In genomic region chr6:111776236-111777189, GRCh38 we compare ENCODE assay signal across 12 cellular contexts.
DNase-seq lines count a peak whose midpoint lies in the region; ATAC-seq, FAIRE-seq and TF ChIP-seq lines count a peak whose summit lies in the region.
"Had no signal": no experiment of that assay in that cellular context is flagged by ENCODE, and none has a peak within 500 bp of the region (broad histone marks: within the 10 kb centered on the region; RNA-seq: fewer than 3 reads in every experiment).

No MANE protein-coding gene starts in this region.

- no peaks in the 10 kb centered on the region for H3K36me3 ChIP-seq in lower lobe of right lung
- H3K36me3 ChIP-seq in urinary bladder (ENCODE audit: insufficient read depth): no peaks in the 10 kb centered on the region
- H3K36me3 ChIP-seq: esophagus muscularis mucosa had no signal

- no peaks in the 10 kb centered on the region for H3K9me3 Mint-ChIP-seq in activated naive CD4-positive, alpha-beta T cell treated with anti-CD3 and anti-CD28 coated beads for 36 hours
- H3K9me3 Mint-ChIP-seq in activated CD4-positive, alpha-beta memory T cell treated with anti-CD3 and anti-CD28 coated beads for 36 hours: no peaks in the 10 kb centered on the region

- H3K4me3 ChIP-seq in lower lobe of right lung: no peak overlapping the region
- no peak overlapping the region for H3K4me3 ChIP-seq in urinary bladder (ENCODE audit: low read depth, low read length)
- H3K4me3 ChIP-seq: esophagus muscularis mucosa had no signal

- no peak for DNase-seq in activated naive CD4-positive, alpha-beta T cell treated with anti-CD3 and anti-CD28 coated beads for 36 hours
- no peak for DNase-seq in activated naive CD4-positive, alpha-beta T cell treated with Interleukin-2 at 50 U/mL for 16 hours
- no peak for DNase-seq in activated CD4-positive, alpha-beta memory T cell treated with anti-CD3 and anti-CD28 coated beads for 36 hours
- DNase-seq in lower lobe of right lung: no peak
- no peak for DNase-seq in posterior cingulate gyrus
- DNase-seq in GM12892 (ENCODE audit: insufficient read length): no peak
- DNase-seq: left ventricle myocardium superior had no signal

- intact Hi-C loops in activated naive CD4-positive, alpha-beta T cell treated with anti-CD3 and anti-CD28 coated beads for 36 hours (cut with micrococcal nuclease): loop anchor here (1.0 kb wide), 1 partner anchor 8 kb away; no protein-coding TSS in a partner anchor
- intact Hi-C loops in activated CD4-positive, alpha-beta memory T cell treated with anti-CD3 and anti-CD28 coated beads for 36 hours (cut with micrococcal nuclease): loop anchor here (1.0 kb wide), 1 partner anchor 16 kb away; no protein-coding TSS in a partner anchor
- intact Hi-C loops in lower lobe of right lung (cut with DNase I): no loop called here
- intact Hi-C loops in posterior cingulate gyrus (cut with DNase I): no loop called here

- no peaks in the 10 kb centered on the region for H3K27me3 Mint-ChIP-seq in activated naive CD4-positive, alpha-beta T cell treated with anti-CD3 and anti-CD28 coated beads for 36 hours (ENCODE audit: low read depth)
- no peaks in the 10 kb centered on the region for H3K27me3 Mint-ChIP-seq in activated CD4-positive, alpha-beta memory T cell treated with anti-CD3 and anti-CD28 coated beads for 36 hours

- no peak for FAIRE-seq in GM12892 (lab: Jason Lieb, UNC)

- H3K9me3 ChIP-seq in lower lobe of right lung: no peaks in the 10 kb centered on the region
- H3K9me3 ChIP-seq: BE2C, esophagus muscularis mucosa had no signal

- H3K4me1 Mint-ChIP-seq in activated naive CD4-positive, alpha-beta T cell treated with anti-CD3 and anti-CD28 coated beads for 36 hours (ENCODE audit: low read depth): peaks cover 88% of the 10 kb centered on the region
- peaks cover 90% of the 10 kb centered on the region for H3K4me1 Mint-ChIP-seq in activated CD4-positive, alpha-beta memory T cell treated with anti-CD3 and anti-CD28 coated beads for 36 hours (ENCODE audit: low read depth)

- H3K27me3 ChIP-seq in lower lobe of right lung (ENCODE audit: low read depth): no peaks in the 10 kb centered on the region
- H3K27me3 ChIP-seq: BE2C, esophagus muscularis mucosa had no signal

- 34% methylated on average over 7 of the region's 7 CpGs for WGBS in urinary bladder

- no peak for TF ChIP-seq POLR2A in GM12892 (IDR thresholded peaks at IDR 0.05; ENCODE audit: low read depth, low read length)

- CTCF ChIA-PET in activated naive CD4-positive, alpha-beta T cell treated with anti-CD3 and anti-CD28 coated beads for 36 hours (lab: Charles Lee): interaction anchor here (1.0 to 2.7 kb wide), 6 partner anchors 9 to 267 kb away, joined by 3 to 10 read pairs (median 4); no protein-coding TSS in a partner anchor
- CTCF ChIA-PET in activated CD4-positive, alpha-beta memory T cell treated with anti-CD3 and anti-CD28 coated beads for 36 hours (lab: Charles Lee): interaction anchor here (0.7 to 1.8 kb wide), 13 partner anchors 12 to 267 kb away, joined by 3 to 7 read pairs (median 4); partner anchors contain the start of gene FYN

- H3K27ac ChIP-seq in lower lobe of right lung: peak overlapping the region; percentile 10
- H3K27ac ChIP-seq in urinary bladder (ENCODE audit: low read depth): peak overlapping the region; percentile 30
- H3K27ac ChIP-seq: VCaP had no signal

- H3K4me1 ChIP-seq in lower lobe of right lung (peaks cover 31% of the 10 kb centered on the region), urinary bladder (ENCODE audit: insufficient read depth) (no peaks in the 10 kb centered on the region)

- H3K36me3 Mint-ChIP-seq in activated naive CD4-positive, alpha-beta T cell treated with anti-CD3 and anti-CD28 coated beads for 36 hours (ENCODE audit: low read depth): peaks cover 31% of the 10 kb centered on the region
- peaks cover 43% of the 10 kb centered on the region for H3K36me3 Mint-ChIP-seq in activated CD4-positive, alpha-beta memory T cell treated with anti-CD3 and anti-CD28 coated beads for 36 hours

- H3K4me3 Mint-ChIP-seq in activated naive CD4-positive, alpha-beta T cell treated with anti-CD3 and anti-CD28 coated beads for 36 hours: no peak overlapping the region
- no peak overlapping the region for H3K4me3 Mint-ChIP-seq in activated CD4-positive, alpha-beta memory T cell treated with anti-CD3 and anti-CD28 coated beads for 36 hours

- H3K27ac Mint-ChIP-seq in activated naive CD4-positive, alpha-beta T cell treated with anti-CD3 and anti-CD28 coated beads for 36 hours: peak overlapping the region; percentile 72
- H3K27ac Mint-ChIP-seq in activated CD4-positive, alpha-beta memory T cell treated with anti-CD3 and anti-CD28 coated beads for 36 hours: peak overlapping the region; percentile 68

- no peak for ATAC-seq in lower lobe of right lung
- ATAC-seq in GM19467 (IDR thresholded peaks at IDR 0.05; ENCODE audit: unreplicated experiment): no peak

- no peak for TF ChIP-seq CTCF in lower lobe of right lung (IDR thresholded peaks at IDR 0.05)

- POLR2A ChIA-PET in activated CD4-positive, alpha-beta memory T cell treated with anti-CD3 and anti-CD28 coated beads for 36 hours (lab: Charles Lee): interaction anchor here (0.7 to 3.2 kb wide), 6 partner anchors 13 to 208 kb away, joined by 3 to 21 read pairs (median 4); no protein-coding TSS in a partner anchor

Comparison
In these comparisons a context has a peak if more than half of its experiments do, and no peak if none do; other contexts are left out.
1. intact Hi-C loops: an anchor here in activated naive CD4-positive, alpha-beta T cell treated with anti-CD3 and anti-CD28 coated beads for 36 hours (1.0 kb wide) and activated CD4-positive, alpha-beta memory T cell treated with anti-CD3 and anti-CD28 coated beads for 36 hours (1.0 kb wide); none called in lower lobe of right lung and posterior cingulate gyrus.